8 cellular contexts compared by ENCODE assay signal in the genomic region with DNA sequence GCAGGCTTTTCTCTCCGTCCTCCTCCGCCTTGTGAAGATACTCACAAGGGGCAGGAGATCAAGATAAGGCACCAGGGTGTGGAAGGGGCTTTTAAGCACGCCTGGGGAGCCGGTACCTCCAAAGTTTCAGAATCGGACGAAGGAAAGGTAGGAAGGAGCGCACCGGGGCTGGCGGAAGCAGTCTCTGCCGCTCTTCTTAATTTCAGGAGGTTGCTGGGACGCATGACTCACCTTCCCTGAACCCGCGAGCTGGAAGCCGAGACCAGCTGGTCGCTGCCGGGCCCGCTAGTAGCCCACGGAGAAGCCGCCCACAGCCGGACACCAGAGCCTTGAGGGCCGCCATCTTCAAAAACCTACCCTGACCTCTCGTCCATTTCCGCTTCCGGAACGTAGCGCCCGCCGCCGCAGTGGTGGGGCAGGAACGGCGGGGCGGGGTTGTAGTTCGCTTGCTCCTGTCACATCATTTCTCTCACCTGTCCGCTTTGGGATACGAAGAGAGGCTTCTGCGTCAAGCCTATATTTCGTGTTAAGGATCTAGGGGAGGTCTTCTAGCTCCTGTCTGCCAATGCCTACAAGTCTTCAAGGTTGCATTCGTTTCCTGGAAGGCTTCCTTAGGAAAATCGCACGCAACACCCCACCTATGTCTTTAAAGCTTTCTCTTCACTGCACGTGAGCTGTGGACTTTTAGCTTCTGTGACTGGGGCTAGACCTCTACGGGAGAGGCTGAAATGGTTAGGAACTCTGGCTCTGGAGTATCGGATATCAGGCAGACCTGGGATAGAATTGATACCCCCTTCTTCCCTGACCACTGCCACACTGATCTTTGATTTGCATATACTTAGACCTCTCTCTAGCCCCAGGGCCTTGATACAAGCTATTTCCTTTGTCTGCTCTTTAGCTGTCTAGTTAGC. TPM values are rescaled to one million over a fixed set of nuclear protein-coding genes. Genes with fewer than 3 reads are reported as not detected.
A peak's percentile ranks its signal among the peaks of the same experiment; 100 is the strongest.
DNase-seq lines count a peak whose midpoint lies in the region; ATAC-seq, FAIRE-seq and TF ChIP-seq lines count a peak whose summit lies in the region.

A gene (minus strand): TSS at position 355 of the 911 bp plus-strand sequence. CDS start 12 bp downstream, at position 343.

- peak within 1 kb of the TSS; percentile 80 for H3K4me2 ChIP-seq in IMR-90 (ENCODE audit: low read depth, low read length)

- H3K9me3 ChIP-seq in IMR-90 (ENCODE audit: control insufficient read depth, insufficient read depth, low read length), result no peaks in the 10 kb centered on the region
- no peaks in the 10 kb centered on the region for H3K9me3 ChIP-seq in naive thymus-derived CD4-positive, alpha-beta T cell (ENCODE audit: control insufficient read depth in 2 of 3, low read length in 3 of 3)

- peak within 1 kb of the TSS; percentile 17; the same call in 2 of the 3 replicates for H2BK15ac ChIP-seq in IMR-90 (ENCODE audit: low read depth, low read length)

- H2BK5ac ChIP-seq in IMR-90 (ENCODE audit: low read depth, low read length, poor library complexity, severe bottlenecking), result peak within 1 kb of the TSS; percentile 19

- H3K56ac ChIP-seq in IMR-90 (ENCODE audit: extremely low read depth, insufficient read depth, low read length), result peak within 1 kb of the TSS; percentile 74

- intact Hi-C loops in IMR-90 (cut with micrococcal nuclease), result loop anchor here (5.0 kb wide), 1 partner anchor 85 kb away; a partner anchor contains a TSS
- intact Hi-C loops in naive thymus-derived CD4-positive, alpha-beta T cell (cut with micrococcal nuclease), result loop anchor here (1.0 to 5.0 kb wide), 4 partner anchors 17 to 170 kb away; a partner anchor contains a TSS

- peaks cover 0 to 2% (median 0%) of the 10 kb centered on the region in 11 donors for H3K9me3 Mint-ChIP-seq in naive thymus-derived CD4-positive, alpha-beta T cell
- no peaks in the 10 kb centered on the region for H3K9me3 Mint-ChIP-seq in stimulated activated naive B cell treated with anti-CD40 and anti-IgM and Interleukin-4, amounts not matched to agents 10 μg/mL and 1 μg/mL and 100 μg/mL, for 72 hours

- peak within 1 kb of the TSS; percentile 50 for H2AK5ac ChIP-seq in IMR-90 (ENCODE audit: low read depth, low read length)

- peak within 1 kb of the TSS; percentile 82 for H3K4me3 ChIP-seq in IMR-90 (ENCODE audit: insufficient read depth, low read depth, low read length)
- peak within 1 kb of the TSS; percentile 98 for H3K4me3 ChIP-seq in naive thymus-derived CD4-positive, alpha-beta T cell (ENCODE audit: low read length)

- peak; percentile 58 for DNase-seq in DMS153 treated with DMSO at 0.1 percent for 48 hours (lab: John Stamatoyannopoulos, UW; ENCODE audit: unreplicated experiment)
- DNase-seq in IMR-90, result peak; percentile 80
- peak; percentile 50 for DNase-seq in RCC 7860 (ENCODE audit: low spot score)
- DNase-seq in activated T-helper 1 cell treated with Interleukin-2 at 50 U/mL for 16 hours (ENCODE audit: low read depth), result peak; percentile 65
- peak; percentile 57 for DNase-seq in fibroblast of gingiva (ENCODE audit: low read depth)
- peak; percentile 53 to 82 (median 72) for DNase-seq in naive thymus-derived CD4-positive, alpha-beta T cell
- DNase-seq in stimulated activated naive B cell treated with anti-CD40 and anti-IgM and Interleukin-4, amounts not matched to agents 10 μg/mL and 1 μg/mL and 100 μg/mL, for 72 hours, result peak; percentile 74

- H3K9me1 ChIP-seq in IMR-90 (ENCODE audit: insufficient read depth, low read length), result peaks cover 10% of the 10 kb centered on the region

- BruUV-seq in IMR-90 (replicated peaks; lab: Mats Ljungman, UMichigan), result no TSS peak

- peaks cover 13% of the 10 kb centered on the region; the same call in 1 of the 2 replicates for H4K20me1 ChIP-seq in IMR-90 (ENCODE audit: insufficient read depth, low read length)

- H3K14ac ChIP-seq in IMR-90 (replicated peaks; ENCODE audit: low read depth, low read length), result peak within 1 kb of the TSS; percentile 96

- peak within 1 kb of the TSS; percentile 47 for H2AK9ac ChIP-seq in IMR-90 (replicated peaks; ENCODE audit: low read depth, low read length, poor library complexity)

- H2BK120ac ChIP-seq in IMR-90 (ENCODE audit: low read depth, low read length), result peak within 1 kb of the TSS; percentile 34

- TF ChIP-seq CTCF in IMR-90 (conservative IDR thresholded peaks at IDR 0.05; ENCODE audit: low read depth, low read length), result no peak

- WGBS in IMR-90 (ENCODE audit: extremely low coverage in 2 of 2, insufficient read length in 1 of 2), 2 experiments, result no CpG with 5 or more reads among the region's 43 CpGs

- H4K91ac ChIP-seq in IMR-90 (ENCODE audit: insufficient read depth, low read depth, low read length), result peak within 1 kb of the TSS; percentile 89

- ATAC-seq in GM21528 (IDR thresholded peaks at IDR 0.05; ENCODE audit: low FRiP score, unreplicated experiment) (peak; percentile 90), IMR-90 (ENCODE audit: low read depth) (peak; percentile 99)
- peak; percentile 97 for ATAC-seq in naive thymus-derived CD4-positive, alpha-beta T cell
- ATAC-seq in stimulated activated naive B cell treated with anti-CD40 and anti-IgM and Interleukin-4, amounts not matched to agents 10 μg/mL and 1 μg/mL and 100 μg/mL, for 72 hours (replicated peaks), result peak; percentile 92 to 97

- no peaks in the 10 kb centered on the region for H3K27me3 ChIP-seq in IMR-90 (ENCODE audit: control insufficient read depth, insufficient read depth, low read length)
- no peaks in the 10 kb centered on the region for H3K27me3 ChIP-seq in naive thymus-derived CD4-positive, alpha-beta T cell (ENCODE audit: control insufficient read depth in 2 of 2, insufficient read depth in 2 of 2, low read length in 2 of 2)

- POLR2A ChIA-PET in IMR-90 (lab: Charles Lee; ENCODE audit: unreplicated experiment), result no interaction called here
- POLR2A ChIA-PET in naive thymus-derived CD4-positive, alpha-beta T cell (lab: Charles Lee), result interaction anchor here (1.1 kb wide), 1 partner anchor 58 kb away, joined by 3 read pairs; a partner anchor contains a TSS

- H3K23ac ChIP-seq in IMR-90 (ENCODE audit: low read depth, low read length), result peak within 1 kb of the TSS; percentile 65

- peak within 1 kb of the TSS; percentile 92 to 98 for H4K8ac ChIP-seq in IMR-90 (ENCODE audit: low read depth in 2 of 2, low read length in 2 of 2)

- peak within 1 kb of the TSS; percentile 87 to 96 (median 94) for H3K27ac Mint-ChIP-seq in naive thymus-derived CD4-positive, alpha-beta T cell
- peak within 1 kb of the TSS; percentile 91 for H3K27ac Mint-ChIP-seq in stimulated activated naive B cell treated with anti-CD40 and anti-IgM and Interleukin-4, amounts not matched to agents 10 μg/mL and 1 μg/mL and 100 μg/mL, for 72 hours

- peaks cover 28 to 55% (median 52%) of the 10 kb centered on the region in 7 donors for H3K4me1 Mint-ChIP-seq in naive thymus-derived CD4-positive, alpha-beta T cell
- H3K4me1 Mint-ChIP-seq in stimulated activated naive B cell treated with anti-CD40 and anti-IgM and Interleukin-4, amounts not matched to agents 10 μg/mL and 1 μg/mL and 100 μg/mL, for 72 hours, result peaks cover 27 to 44% of the 10 kb centered on the region in 2 donors

- dilution Hi-C loops in IMR-90 (cut with HindIII; ENCODE audit: low sequenced_read_pairs, unreplicated experiment), result no loop called here

- in situ Hi-C loops in IMR-90 (cut with MboI; ENCODE audit: low sequenced_read_pairs), result no loop called here

- peaks cover 0 to 3% (median 0%) of the 10 kb centered on the region in 5 donors for H3K27me3 Mint-ChIP-seq in naive thymus-derived CD4-positive, alpha-beta T cell
- H3K27me3 Mint-ChIP-seq in stimulated activated naive B cell treated with anti-CD40 and anti-IgM and Interleukin-4, amounts not matched to agents 10 μg/mL and 1 μg/mL and 100 μg/mL, for 72 hours, result no peaks in the 10 kb centered on the region

- H3K18ac ChIP-seq in IMR-90 (ENCODE audit: low read depth, low read length), result peak within 1 kb of the TSS; percentile 60

- CTCF ChIA-PET in IMR-90 (lab: Yijun Ruan, JAX), result interaction anchor here (0.6 kb wide), 1 partner anchor 645 kb away, joined by 3 read pairs; no protein-coding TSS in a partner anchor
- CTCF ChIA-PET in naive thymus-derived CD4-positive, alpha-beta T cell (lab: Charles Lee), result interaction anchor here (0.6 to 2.1 kb wide), 4 partner anchors 19 to 387 kb away, joined by 3 to 10 read pairs (median 3); no protein-coding TSS in a partner anchor

- H3K27ac ChIP-seq in IMR-90 (ENCODE audit: insufficient read depth, low read length), result peak within 1 kb of the TSS; percentile 75
- H3K27ac ChIP-seq in naive thymus-derived CD4-positive, alpha-beta T cell (ENCODE audit: low read depth, low read length), result peak within 1 kb of the TSS; percentile 81

- no peak for FAIRE-seq in RCC 7860 (lab: Jason Lieb, UNC)

- H2BK20ac ChIP-seq in IMR-90 (ENCODE audit: low read depth, low read length), result 0 out of 2 replicates have a peak within 1 kb of the TSS, but pooled peaks have one; percentile 11

- peaks cover 2% of the 10 kb centered on the region; the same call in 1 of the 2 replicates for H3K4me1 ChIP-seq in IMR-90 (ENCODE audit: control insufficient read depth, insufficient read depth, low read length)
- peaks cover 10 to 22% of the 10 kb centered on the region in 2 donors for H3K4me1 ChIP-seq in naive thymus-derived CD4-positive, alpha-beta T cell (ENCODE audit: control insufficient read depth in 2 of 2, insufficient read depth in 2 of 2, low read length in 2 of 2)

- H3K4me3 Mint-ChIP-seq in naive thymus-derived CD4-positive, alpha-beta T cell, result peak within 1 kb of the TSS; percentile 94 to 99 (median 97)
- H3K4me3 Mint-ChIP-seq in stimulated activated naive B cell treated with anti-CD40 and anti-IgM and Interleukin-4, amounts not matched to agents 10 μg/mL and 1 μg/mL and 100 μg/mL, for 72 hours, result peak within 1 kb of the TSS; percentile 87 to 93

- TF ChIP-seq POLR2A in IMR-90 (IDR thresholded peaks at IDR 0.05; ENCODE audit: low read depth, low read length), result peak; percentile 70

- no peak; the same call in 1 of the 2 replicates for TF ChIP-seq RAD21 in IMR-90 (IDR thresholded peaks at IDR 0.05; ENCODE audit: low read length)

- peaks cover 2% of the 10 kb centered on the region; the same call in 1 of the 2 replicates for H3K36me3 ChIP-seq in IMR-90 (ENCODE audit: control insufficient read depth, insufficient read depth, low read length)
- peaks cover 0 to 18% (median 0%) of the 10 kb centered on the region in 3 experiments for H3K36me3 ChIP-seq in naive thymus-derived CD4-positive, alpha-beta T cell (ENCODE audit: control insufficient read depth in 2 of 3, insufficient read depth in 3 of 3, low read length in 3 of 3)

- peak within 1 kb of the TSS; percentile 99 for H4K5ac ChIP-seq in IMR-90 (ENCODE audit: low read depth, low read length)

- peaks cover 0 to 7% (median 0%) of the 10 kb centered on the region in 5 donors for H3K36me3 Mint-ChIP-seq in naive thymus-derived CD4-positive, alpha-beta T cell
- peaks cover 3 to 16% of the 10 kb centered on the region in 2 donors for H3K36me3 Mint-ChIP-seq in stimulated activated naive B cell treated with anti-CD40 and anti-IgM and Interleukin-4, amounts not matched to agents 10 μg/mL and 1 μg/mL and 100 μg/mL, for 72 hours

- H3K4ac ChIP-seq in IMR-90 (ENCODE audit: low read depth, low read length), result peak within 1 kb of the TSS; percentile 95

- peaks cover 33 to 56% of the 10 kb centered on the region in 2 experiments; a peak in 3 of 4 replicates for H3K79me1 ChIP-seq in IMR-90 (ENCODE audit: low read depth in 1 of 2, low read length in 2 of 2)

- H2AFZ ChIP-seq in IMR-90 (replicated peaks; ENCODE audit: low read length, poor library complexity), result peak within 1 kb of the TSS; percentile 89

- H3K9ac ChIP-seq in IMR-90 (ENCODE audit: low read depth, low read length), result peak within 1 kb of the TSS; percentile 77

RNA-seq across cellular contexts. Expression of the gene that starts here (rescaled TPM):
- total RNA-seq in IMR-90 (2012; rRNA removed), result 43.0 and 47.0 TPM in 2 replicates
- 56.6 and 56.8 TPM in 2 replicates for polyA plus RNA-seq in IMR-90 (2012; rRNA removed)
- polyA plus RNA-seq in IMR-90 (2012; cell fraction: cytosol; rRNA removed), result 53.5 and 60.4 TPM in 2 replicates
- polyA plus RNA-seq in IMR-90 (2012; cell fraction: nucleus; rRNA removed; ENCODE audit: low replicate concordance), result 24.4 and 30.5 TPM in 2 replicates
- 10 to 100 TPM; 20.9 to 39.2 (median 28.7) TPM for total RNA-seq in naive thymus-derived CD4-positive, alpha-beta T cell
- polyA plus RNA-seq in naive thymus-derived CD4-positive, alpha-beta T cell, result 10 to 100 TPM; 59.7 to 68.4 TPM

Comparison
In these comparisons a context has a peak if more than half of its experiments do, and no peak if none do; other contexts are left out.
1. Peak in every context shown above with its lines: DNase-seq, ATAC-seq, H3K4me3 ChIP-seq and H3K27ac ChIP-seq.